In genomic region chr1:17236779-17237601, GRCh38 we compare ENCODE assay signal across 9 cellular contexts. TPM values are rescaled to one million over a fixed set of nuclear protein-coding genes. Genes with fewer than 3 reads are reported as not detected.
DNase-seq lines count a peak whose midpoint lies in the region; ATAC-seq, FAIRE-seq and TF ChIP-seq lines count a peak whose summit lies in the region.
"Had no signal": no experiment of that assay in that cellular context is flagged by ENCODE, and none has a peak within 500 bp of the region (broad histone marks: within the 10 kb centered on the region; RNA-seq: fewer than 3 reads in every experiment).

No MANE protein-coding gene starts in this region.

- intact Hi-C loops in activated B cell treated with CpG ODN at 0.5 μM for 24 hours (cut with micrococcal nuclease) (loop anchor here (1.0 to 10.0 kb wide), 6 partner anchors 96 to 286 kb away; no protein-coding TSS in a partner anchor), mammary epithelial cell (cut with micrococcal nuclease) (loop anchor here (1.0 to 2.0 kb wide), 7 partner anchors 37 to 312 kb away; no protein-coding TSS in a partner anchor)

- H4K20me1 ChIP-seq in mammary epithelial cell (ENCODE audit: insufficient read depth, low read length) (no peaks in the 10 kb centered on the region), keratinocyte (ENCODE audit: control insufficient read depth, extremely low read depth, insufficient read depth, low read length) (no peaks in the 10 kb centered on the region)

- no peaks in the 10 kb centered on the region for H3K9me1 ChIP-seq in keratinocyte (ENCODE audit: control insufficient read depth, extremely low read depth, insufficient read depth, low read length)

- H3K9ac ChIP-seq in mammary epithelial cell (ENCODE audit: insufficient read depth, low read length) = no peak overlapping the region
- no peak overlapping the region for H3K9ac ChIP-seq in keratinocyte (ENCODE audit: control insufficient read depth, extremely low read depth, insufficient read depth, low read length)

- H3K79me2 ChIP-seq in mammary epithelial cell (ENCODE audit: insufficient read depth, low read length) (no peaks in the 10 kb centered on the region), keratinocyte (ENCODE audit: control insufficient read depth, insufficient read depth, low read length) (no peaks in the 10 kb centered on the region)

- H3K4me1 ChIP-seq in mammary epithelial cell (ENCODE audit: insufficient read depth, low read length) (peaks cover 37% of the 10 kb centered on the region), keratinocyte (ENCODE audit: control insufficient read depth, extremely low read depth, insufficient read depth, low read length) (peaks cover 35% of the 10 kb centered on the region)

- no peaks in the 10 kb centered on the region for H3K36me3 Mint-ChIP-seq in activated B cell treated with CpG ODN at 0.5 μM for 24 hours (ENCODE audit: low read depth)

- dilution Hi-C loops in mammary epithelial cell (cut with HindIII; ENCODE audit: low sequenced_read_pairs) = no loop called here
- dilution Hi-C loops in keratinocyte (cut with MboI; ENCODE audit: extremely low pct_ligation_motif_present, low sequenced_read_pairs) = no loop called here

- H3K4me1 Mint-ChIP-seq in activated B cell treated with CpG ODN at 0.5 μM for 24 hours = peaks cover 21% of the 10 kb centered on the region

- peak; percentile 54 for ATAC-seq in GM18867 (IDR thresholded peaks at IDR 0.05; ENCODE audit: unreplicated experiment)
- peak; percentile 70 for ATAC-seq in activated B cell treated with CpG ODN at 0.5 μM for 24 hours (ENCODE audit: low read depth)
- no peak for ATAC-seq in HG02840 (IDR thresholded peaks at IDR 0.05; ENCODE audit: low FRiP score, unreplicated experiment)

- peak overlapping the region; percentile 3 for H3K4me2 ChIP-seq in mammary epithelial cell (ENCODE audit: insufficient read depth, low read depth, low read length)
- H3K4me2 ChIP-seq in keratinocyte (ENCODE audit: control insufficient read depth, extremely low read depth, insufficient read depth, low read depth, low read length) = no peak overlapping the region

- H2AFZ ChIP-seq in mammary epithelial cell (ENCODE audit: low read depth, low read length) (peak overlapping the region; percentile 29), keratinocyte (ENCODE audit: control insufficient read depth, low read length) (no peak overlapping the region)

- H3K27ac ChIP-seq in mammary epithelial cell (ENCODE audit: insufficient read depth, low read depth, low read length) = no peak overlapping the region
- H3K27ac ChIP-seq in keratinocyte (ENCODE audit: control insufficient read depth, insufficient read depth, low read length) = no peak overlapping the region

- no peak overlapping the region for H3K27ac Mint-ChIP-seq in activated B cell treated with CpG ODN at 0.5 μM for 24 hours

- no peak overlapping the region for H3K4me3 Mint-ChIP-seq in activated B cell treated with CpG ODN at 0.5 μM for 24 hours

- DNase-seq in A172 (ENCODE audit: low spot score) (peak; percentile 82), NCI-H2196 (lab: John Stamatoyannopoulos, UW; ENCODE audit: unreplicated experiment) (peak; percentile 96), activated B cell treated with CpG ODN at 0.5 μM for 24 hours (peak; percentile 80), mammary epithelial cell (peak; percentile 83), keratinocyte (ENCODE audit: low read depth, low spot score) (peak; percentile 61)
- peak; percentile 83 to 89 for DNase-seq in stimulated activated CD4-positive, alpha-beta T cell treated with anti-CD3 and anti-CD28 coated beads, Interleukin-1b, Interleukin-23, amount 100 ng/mL, for 4 hours (ENCODE audit: low read depth in 2 of 2)

- H3K27me3 ChIP-seq in mammary epithelial cell (ENCODE audit: insufficient read depth, low read length) = no peaks in the 10 kb centered on the region
- H3K27me3 ChIP-seq in keratinocyte (ENCODE audit: control insufficient read depth, extremely low read depth, insufficient read depth, low read length) = no peaks in the 10 kb centered on the region

- no peaks in the 10 kb centered on the region for H3K36me3 ChIP-seq in mammary epithelial cell (ENCODE audit: insufficient read depth, low read length)
- no peaks in the 10 kb centered on the region for H3K36me3 ChIP-seq in keratinocyte (ENCODE audit: control insufficient read depth in 2 of 2, extremely low read depth in 1 of 2, insufficient read depth in 2 of 2, low read length in 2 of 2)

- no TSS peak for BruUV-seq in mammary epithelial cell (replicated peaks; lab: Mats Ljungman, UMichigan)

- H3K4me3 ChIP-seq in mammary epithelial cell (replicated peaks in 1 of 3; ENCODE audit: insufficient read depth in 1 of 3, low read depth in 2 of 3, low read length in 3 of 3) = no peak overlapping the region
- H3K4me3 ChIP-seq in keratinocyte (ENCODE audit: control insufficient read depth in 2 of 3, extremely low read depth in 1 of 3, insufficient read depth in 2 of 3, low read depth in 1 of 3, low read length in 3 of 3) = no peak overlapping the region

- TF ChIP-seq CTCF in activated B cell treated with CpG ODN at 0.5 μM for 24 hours (IDR thresholded peaks at IDR 0.05) (peak; percentile 47), mammary epithelial cell (conservative IDR thresholded peaks at IDR 0.05 in 1 of 2, IDR thresholded peaks at IDR 0.05 in 1 of 2; ENCODE audit: extremely low read depth in 1 of 2, insufficient read depth in 1 of 2, low read depth in 1 of 2, low read length in 2 of 2) (peak; percentile 78 to 79), keratinocyte (optimal IDR thresholded peaks at IDR 0.05 in 1 of 3, IDR thresholded peaks at IDR 0.05 in 1 of 3, conservative IDR thresholded peaks at IDR 0.05 in 1 of 3; ENCODE audit: extremely low read depth in 1 of 3, insufficient read depth in 2 of 3, low read length in 3 of 3) (peak; percentile 78 to 97 (median 80))

- in situ Hi-C loops in mammary epithelial cell (cut with MboI; ENCODE audit: low sequenced_read_pairs in 2 of 2) = loop anchor here (5.0 to 10.0 kb wide), 3 partner anchors 98 to 170 kb away; no protein-coding TSS in a partner anchor

- POLR2A ChIA-PET in activated B cell treated with CpG ODN at 0.5 μM for 24 hours (lab: Charles Lee) = interaction anchor here (0.6 to 3.3 kb wide), 2 partner anchors 111 to 203 kb away, joined by 3 to 21 read pairs; partner anchors contain the start of gene RCC2

- no peaks in the 10 kb centered on the region for H3K9me3 Mint-ChIP-seq in activated B cell treated with CpG ODN at 0.5 μM for 24 hours

- WGBS in mammary epithelial cell (ENCODE audit: low coverage, missing lambda C conversion rate) = 24% methylated on average over 12 of the region's 18 CpGs

- H3K9me3 ChIP-seq in mammary epithelial cell (replicated peaks; ENCODE audit: insufficient read depth, low read length) = no peaks in the 10 kb centered on the region
- no peaks in the 10 kb centered on the region for H3K9me3 ChIP-seq in keratinocyte (ENCODE audit: control insufficient read depth, low read depth, low read length)

- CTCF ChIA-PET in activated B cell treated with CpG ODN at 0.5 μM for 24 hours (lab: Charles Lee) = interaction anchor here (0.6 to 9.4 kb wide), 10 partner anchors 8 to 200 kb away, joined by 3 to 206 read pairs (median 4); no protein-coding TSS in a partner anchor
- CTCF ChIA-PET in mammary epithelial cell (lab: Charles Lee; ENCODE audit: low non-redundant PET) = interaction anchor here (1.0 kb wide), 1 partner anchor 108 kb away, joined by 3 read pairs; no protein-coding TSS in a partner anchor

- no peaks in the 10 kb centered on the region for H3K27me3 Mint-ChIP-seq in activated B cell treated with CpG ODN at 0.5 μM for 24 hours

- peak; percentile 99 for FAIRE-seq in keratinocyte (lab: Jason Lieb, UNC)

RNA-seq across cellular contexts. Expression of gene PADI3, which starts 11.9 kb away (rescaled TPM):
- total RNA-seq in A172 (2014; rRNA removed; shearing (Covaris generic)) = 2.1 and 5.4 TPM in 2 replicates
- total RNA-seq in activated B cell treated with CpG ODN at 0.5 μM for 24 hours (not detected in 2 replicates), mammary epithelial cell (1 to 10 TPM; 1.3 to 7.7 TPM)
- polyA plus RNA-seq in mammary epithelial cell (6.9 TPM), keratinocyte (4.2 to 6.1 TPM (median 5.2 TPM) in 3 replicates)
- polyA minus RNA-seq in mammary epithelial cell (15.9 TPM), keratinocyte (7.2 to 13.8 TPM (median 9.6 TPM) in 3 replicates)
- polyA plus RNA-seq in keratinocyte (2011; ENCODE audit: low read depth) = 0.30 TPM
- 2.7 and 3.6 TPM in 2 replicates for polyA plus RNA-seq in keratinocyte (2011; cell fraction: cytosol; rRNA removed)
- 5.7 and 7.7 TPM in 2 replicates for polyA plus RNA-seq in keratinocyte (2011; cell fraction: nucleus; rRNA removed)
- polyA plus RNA-seq in keratinocyte (2012; ENCODE audit: low replicate concordance) = 0.72 and 5.7 TPM in 2 replicates
- polyA minus RNA-seq in keratinocyte (2011; cell fraction: cytosol; rRNA and poly(A)+ RNA removed) = 5.4 TPM
- 3.7 and 5.0 TPM in 2 replicates for polyA minus RNA-seq in keratinocyte (2011; cell fraction: nucleus; rRNA and poly(A)+ RNA removed)
- total RNA-seq: temporal lobe had no signal

RNA-seq across cellular contexts. Expression of gene PADI1, which starts 32.1 kb away (rescaled TPM):
- total RNA-seq in A172 (2014; rRNA removed; shearing (Covaris generic)) = 1.7 and 3.5 TPM in 2 replicates
- total RNA-seq in activated B cell treated with CpG ODN at 0.5 μM for 24 hours (not detected in 2 replicates), mammary epithelial cell (under 1 TPM; 0.17 to 0.40 TPM)
- polyA plus RNA-seq in mammary epithelial cell (0.32 TPM), keratinocyte (0.96 to 2.1 TPM (median 1.0 TPM) in 3 replicates)
- polyA minus RNA-seq in mammary epithelial cell (not detected), keratinocyte (0.72 to 1.5 TPM (median 0.96 TPM) in 3 replicates)
- polyA plus RNA-seq in keratinocyte (2011; ENCODE audit: low read depth) = 1.8 TPM
- 0.49 and 0.83 TPM in 2 replicates for polyA plus RNA-seq in keratinocyte (2011; cell fraction: cytosol; rRNA removed)
- polyA plus RNA-seq in keratinocyte (2011; cell fraction: nucleus; rRNA removed) = 4.8 and 6.3 TPM in 2 replicates
- polyA plus RNA-seq in keratinocyte (2012; ENCODE audit: low replicate concordance) = 0.77 and 9.9 TPM in 2 replicates
- not detected for polyA minus RNA-seq in keratinocyte (2011; cell fraction: cytosol; rRNA and poly(A)+ RNA removed)
- polyA minus RNA-seq in keratinocyte (2011; cell fraction: nucleus; rRNA and poly(A)+ RNA removed) = 1.3 and 4.0 TPM in 2 replicates
- total RNA-seq: temporal lobe had no signal
